Comparison of ENCODE assay signal across 1 cellular context in the genomic region with DNA sequence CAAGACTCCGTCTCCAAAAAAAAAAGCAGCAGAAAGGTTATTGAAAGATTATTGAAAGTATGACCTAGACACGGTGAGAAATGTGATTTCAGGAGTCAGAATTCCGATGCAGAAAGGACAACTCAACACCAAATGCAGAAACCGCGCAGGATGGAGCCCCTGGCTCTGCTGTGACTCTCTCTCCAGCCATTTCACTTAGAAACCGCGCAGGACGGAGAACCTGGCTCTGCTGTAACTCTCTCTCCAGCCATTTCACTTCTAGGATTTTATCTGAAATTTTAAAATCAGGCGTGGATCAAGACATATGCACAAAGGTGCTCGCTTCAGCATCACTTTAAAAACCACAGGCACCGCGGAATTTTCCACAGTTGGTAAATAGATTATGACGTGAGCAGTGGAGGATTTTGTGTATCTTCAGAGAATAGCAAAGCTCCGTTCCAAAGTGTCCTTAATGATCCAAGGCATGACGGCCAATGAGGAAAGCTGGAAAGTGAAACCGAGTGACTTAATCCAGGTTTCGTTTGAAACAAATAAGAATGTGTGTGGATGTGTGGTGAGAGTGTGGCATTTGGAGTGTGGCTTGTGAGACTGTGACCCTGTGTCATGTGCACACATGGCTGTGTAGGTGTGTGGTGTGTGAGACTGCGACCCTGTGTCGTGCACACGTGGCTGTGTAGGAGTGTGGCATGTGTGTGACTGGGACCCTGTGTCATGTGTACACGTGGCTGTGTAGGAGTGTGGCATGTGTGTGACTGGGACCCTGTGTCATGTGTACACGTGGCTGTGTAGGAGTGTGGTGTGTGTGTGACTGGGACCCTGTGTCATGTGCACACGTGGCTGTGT.
TF ChIP-seq lines count a peak whose summit lies in the region.

No MANE protein-coding gene starts in this region.

TF ChIP-seq in IMR-90, 13 proteins besides CTCF, POLR2A, EP300 and RAD21:
- TF ChIP-seq FOS (IDR thresholded peaks at IDR 0.05; ENCODE audit: low read depth, low read length) (no peak), CHD1 (IDR thresholded peaks at IDR 0.05; ENCODE audit: low read depth, low read length) (no peak), CEBPB (IDR thresholded peaks at IDR 0.05; ENCODE audit: low read depth, low read length) (no peak), RCOR1 (IDR thresholded peaks at IDR 0.05; ENCODE audit: insufficient replicate concordance, low read length) (no peak), SMC3 (IDR thresholded peaks at IDR 0.05; ENCODE audit: low read depth, low read length) (no peak), MAFK (IDR thresholded peaks at IDR 0.05; ENCODE audit: low read depth, low read length) (no peak), RFX5 (IDR thresholded peaks at IDR 0.05; ENCODE audit: low read depth, low read length) (no peak), BHLHE40 (IDR thresholded peaks at IDR 0.05; ENCODE audit: low read depth, low read length) (no peak), MAZ (IDR thresholded peaks at IDR 0.05; ENCODE audit: borderline replicate concordance, low read depth, low read length) (no peak), MXI1 (IDR thresholded peaks at IDR 0.05; ENCODE audit: borderline replicate concordance, low read depth, low read length) (no peak), NFE2L2 (IDR thresholded peaks at IDR 0.05; ENCODE audit: low read depth, low read length) (no peak)
- TF ChIP-seq, protein P1, sequence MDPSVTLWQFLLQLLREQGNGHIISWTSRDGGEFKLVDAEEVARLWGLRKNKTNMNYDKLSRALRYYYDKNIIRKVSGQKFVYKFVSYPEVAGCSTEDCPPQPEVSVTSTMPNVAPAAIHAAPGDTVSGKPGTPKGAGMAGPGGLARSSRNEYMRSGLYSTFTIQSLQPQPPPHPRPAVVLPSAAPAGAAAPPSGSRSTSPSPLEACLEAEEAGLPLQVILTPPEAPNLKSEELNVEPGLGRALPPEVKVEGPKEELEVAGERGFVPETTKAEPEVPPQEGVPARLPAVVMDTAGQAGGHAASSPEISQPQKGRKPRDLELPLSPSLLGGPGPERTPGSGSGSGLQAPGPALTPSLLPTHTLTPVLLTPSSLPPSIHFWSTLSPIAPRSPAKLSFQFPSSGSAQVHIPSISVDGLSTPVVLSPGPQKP (IDR thresholded peaks at IDR 0.05; ENCODE audit: borderline replicate concordance, low read depth, low read length): no peak
- TF ChIP-seq, protein P2, sequence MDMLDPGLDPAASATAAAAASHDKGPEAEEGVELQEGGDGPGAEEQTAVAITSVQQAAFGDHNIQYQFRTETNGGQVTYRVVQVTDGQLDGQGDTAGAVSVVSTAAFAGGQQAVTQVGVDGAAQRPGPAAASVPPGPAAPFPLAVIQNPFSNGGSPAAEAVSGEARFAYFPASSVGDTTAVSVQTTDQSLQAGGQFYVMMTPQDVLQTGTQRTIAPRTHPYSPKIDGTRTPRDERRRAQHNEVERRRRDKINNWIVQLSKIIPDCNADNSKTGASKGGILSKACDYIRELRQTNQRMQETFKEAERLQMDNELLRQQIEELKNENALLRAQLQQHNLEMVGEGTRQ (IDR thresholded peaks at IDR 0.05; ENCODE audit: low read depth, low read length): no peak
